1 cellular context compared by ENCODE assay signal in the genomic region with DNA sequence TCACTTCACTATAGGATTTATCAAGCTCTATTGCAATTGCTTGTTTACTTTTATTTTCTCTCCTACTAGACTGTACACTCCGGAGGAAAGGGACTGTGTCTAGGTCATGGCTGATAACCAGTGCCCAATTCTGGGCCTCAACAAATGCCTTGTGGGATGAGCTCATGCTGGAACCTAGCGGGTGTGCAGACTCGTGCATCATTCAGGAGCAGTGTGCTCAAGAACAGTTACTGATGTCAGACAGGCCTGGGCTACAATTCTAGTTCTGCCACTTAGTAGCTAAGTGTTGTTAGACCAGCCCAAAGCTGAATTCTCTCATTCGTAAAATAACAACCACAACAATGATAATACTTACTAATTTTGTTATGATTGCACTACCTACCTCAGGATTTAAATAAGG.
TF ChIP-seq lines count a peak whose summit lies in the region.

No MANE protein-coding gene starts in this region.

TF ChIP-seq in GM12878, 131 proteins besides CTCF, POLR2A, EP300 and RAD21 (continued from another document):
- TF ChIP-seq, protein P1, sequence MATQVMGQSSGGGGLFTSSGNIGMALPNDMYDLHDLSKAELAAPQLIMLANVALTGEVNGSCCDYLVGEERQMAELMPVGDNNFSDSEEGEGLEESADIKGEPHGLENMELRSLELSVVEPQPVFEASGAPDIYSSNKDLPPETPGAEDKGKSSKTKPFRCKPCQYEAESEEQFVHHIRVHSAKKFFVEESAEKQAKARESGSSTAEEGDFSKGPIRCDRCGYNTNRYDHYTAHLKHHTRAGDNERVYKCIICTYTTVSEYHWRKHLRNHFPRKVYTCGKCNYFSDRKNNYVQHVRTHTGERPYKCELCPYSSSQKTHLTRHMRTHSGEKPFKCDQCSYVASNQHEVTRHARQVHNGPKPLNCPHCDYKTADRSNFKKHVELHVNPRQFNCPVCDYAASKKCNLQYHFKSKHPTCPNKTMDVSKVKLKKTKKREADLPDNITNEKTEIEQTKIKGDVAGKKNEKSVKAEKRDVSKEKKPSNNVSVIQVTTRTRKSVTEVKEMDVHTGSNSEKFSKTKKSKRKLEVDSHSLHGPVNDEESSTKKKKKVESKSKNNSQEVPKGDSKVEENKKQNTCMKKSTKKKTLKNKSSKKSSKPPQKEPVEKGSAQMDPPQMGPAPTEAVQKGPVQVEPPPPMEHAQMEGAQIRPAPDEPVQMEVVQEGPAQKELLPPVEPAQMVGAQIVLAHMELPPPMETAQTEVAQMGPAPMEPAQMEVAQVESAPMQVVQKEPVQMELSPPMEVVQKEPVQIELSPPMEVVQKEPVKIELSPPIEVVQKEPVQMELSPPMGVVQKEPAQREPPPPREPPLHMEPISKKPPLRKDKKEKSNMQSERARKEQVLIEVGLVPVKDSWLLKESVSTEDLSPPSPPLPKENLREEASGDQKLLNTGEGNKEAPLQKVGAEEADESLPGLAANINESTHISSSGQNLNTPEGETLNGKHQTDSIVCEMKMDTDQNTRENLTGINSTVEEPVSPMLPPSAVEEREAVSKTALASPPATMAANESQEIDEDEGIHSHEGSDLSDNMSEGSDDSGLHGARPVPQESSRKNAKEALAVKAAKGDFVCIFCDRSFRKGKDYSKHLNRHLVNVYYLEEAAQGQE (IDR thresholded peaks at IDR 0.05; ENCODE audit: low read depth, low read length): no peak
- TF ChIP-seq MXI1 (IDR thresholded peaks at IDR 0.05; ENCODE audit: low read depth, low read length) (no peak), EZH2 (IDR thresholded peaks at IDR 0.05; ENCODE audit: borderline replicate concordance, control insufficient read depth, low read depth, low read length) (no peak), TARDBP (IDR thresholded peaks at IDR 0.05; ENCODE audit: borderline replicate concordance) (no peak), CBX3 (IDR thresholded peaks at IDR 0.05; ENCODE audit: borderline replicate concordance, low read depth) (no peak), JUNB (IDR thresholded peaks at IDR 0.05) (no peak), EGR1 (IDR thresholded peaks at IDR 0.05; ENCODE audit: borderline replicate concordance in 1 of 2, low read depth in 2 of 2, low read length in 2 of 2) (no peak), NR2F1 (conservative IDR thresholded peaks at IDR 0.05) (no peak), IRF4 (IDR thresholded peaks at IDR 0.05; ENCODE audit: low read depth, low read length) (no peak)
- TF ChIP-seq, protein P2, sequence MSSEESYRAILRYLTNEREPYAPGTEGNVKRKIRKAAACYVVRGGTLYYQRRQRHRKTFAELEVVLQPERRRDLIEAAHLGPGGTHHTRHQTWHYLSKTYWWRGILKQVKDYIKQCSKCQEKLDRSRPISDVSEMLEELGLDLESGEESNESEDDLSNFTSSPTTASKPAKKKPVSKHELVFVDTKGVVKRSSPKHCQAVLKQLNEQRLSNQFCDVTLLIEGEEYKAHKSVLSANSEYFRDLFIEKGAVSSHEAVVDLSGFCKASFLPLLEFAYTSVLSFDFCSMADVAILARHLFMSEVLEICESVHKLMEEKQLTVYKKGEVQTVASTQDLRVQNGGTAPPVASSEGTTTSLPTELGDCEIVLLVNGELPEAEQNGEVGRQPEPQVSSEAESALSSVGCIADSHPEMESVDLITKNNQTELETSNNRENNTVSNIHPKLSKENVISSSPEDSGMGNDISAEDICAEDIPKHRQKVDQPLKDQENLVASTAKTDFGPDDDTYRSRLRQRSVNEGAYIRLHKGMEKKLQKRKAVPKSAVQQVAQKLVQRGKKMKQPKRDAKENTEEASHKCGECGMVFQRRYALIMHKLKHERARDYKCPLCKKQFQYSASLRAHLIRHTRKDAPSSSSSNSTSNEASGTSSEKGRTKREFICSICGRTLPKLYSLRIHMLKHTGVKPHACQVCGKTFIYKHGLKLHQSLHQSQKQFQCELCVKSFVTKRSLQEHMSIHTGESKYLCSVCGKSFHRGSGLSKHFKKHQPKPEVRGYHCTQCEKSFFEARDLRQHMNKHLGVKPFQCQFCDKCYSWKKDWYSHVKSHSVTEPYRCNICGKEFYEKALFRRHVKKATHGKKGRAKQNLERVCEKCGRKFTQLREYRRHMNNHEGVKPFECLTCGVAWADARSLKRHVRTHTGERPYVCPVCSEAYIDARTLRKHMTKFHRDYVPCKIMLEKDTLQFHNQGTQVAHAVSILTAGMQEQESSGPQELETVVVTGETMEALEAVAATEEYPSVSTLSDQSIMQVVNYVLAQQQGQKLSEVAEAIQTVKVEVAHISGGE (CRISPR knock-in tag; IDR thresholded peaks at IDR 0.05): no peak
- TF ChIP-seq, protein P3, sequence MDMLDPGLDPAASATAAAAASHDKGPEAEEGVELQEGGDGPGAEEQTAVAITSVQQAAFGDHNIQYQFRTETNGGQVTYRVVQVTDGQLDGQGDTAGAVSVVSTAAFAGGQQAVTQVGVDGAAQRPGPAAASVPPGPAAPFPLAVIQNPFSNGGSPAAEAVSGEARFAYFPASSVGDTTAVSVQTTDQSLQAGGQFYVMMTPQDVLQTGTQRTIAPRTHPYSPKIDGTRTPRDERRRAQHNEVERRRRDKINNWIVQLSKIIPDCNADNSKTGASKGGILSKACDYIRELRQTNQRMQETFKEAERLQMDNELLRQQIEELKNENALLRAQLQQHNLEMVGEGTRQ (IDR thresholded peaks at IDR 0.05; ENCODE audit: borderline replicate concordance, low read depth, low read length): no peak
- TF ChIP-seq, protein P4, sequence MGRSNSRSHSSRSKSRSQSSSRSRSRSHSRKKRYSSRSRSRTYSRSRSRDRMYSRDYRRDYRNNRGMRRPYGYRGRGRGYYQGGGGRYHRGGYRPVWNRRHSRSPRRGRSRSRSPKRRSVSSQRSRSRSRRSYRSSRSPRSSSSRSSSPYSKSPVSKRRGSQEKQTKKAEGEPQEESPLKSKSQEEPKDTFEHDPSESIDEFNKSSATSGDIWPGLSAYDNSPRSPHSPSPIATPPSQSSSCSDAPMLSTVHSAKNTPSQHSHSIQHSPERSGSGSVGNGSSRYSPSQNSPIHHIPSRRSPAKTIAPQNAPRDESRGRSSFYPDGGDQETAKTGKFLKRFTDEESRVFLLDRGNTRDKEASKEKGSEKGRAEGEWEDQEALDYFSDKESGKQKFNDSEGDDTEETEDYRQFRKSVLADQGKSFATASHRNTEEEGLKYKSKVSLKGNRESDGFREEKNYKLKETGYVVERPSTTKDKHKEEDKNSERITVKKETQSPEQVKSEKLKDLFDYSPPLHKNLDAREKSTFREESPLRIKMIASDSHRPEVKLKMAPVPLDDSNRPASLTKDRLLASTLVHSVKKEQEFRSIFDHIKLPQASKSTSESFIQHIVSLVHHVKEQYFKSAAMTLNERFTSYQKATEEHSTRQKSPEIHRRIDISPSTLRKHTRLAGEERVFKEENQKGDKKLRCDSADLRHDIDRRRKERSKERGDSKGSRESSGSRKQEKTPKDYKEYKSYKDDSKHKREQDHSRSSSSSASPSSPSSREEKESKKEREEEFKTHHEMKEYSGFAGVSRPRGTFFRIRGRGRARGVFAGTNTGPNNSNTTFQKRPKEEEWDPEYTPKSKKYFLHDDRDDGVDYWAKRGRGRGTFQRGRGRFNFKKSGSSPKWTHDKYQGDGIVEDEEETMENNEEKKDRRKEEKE (IDR thresholded peaks at IDR 0.05): no peak
- TF ChIP-seq, protein P5, sequence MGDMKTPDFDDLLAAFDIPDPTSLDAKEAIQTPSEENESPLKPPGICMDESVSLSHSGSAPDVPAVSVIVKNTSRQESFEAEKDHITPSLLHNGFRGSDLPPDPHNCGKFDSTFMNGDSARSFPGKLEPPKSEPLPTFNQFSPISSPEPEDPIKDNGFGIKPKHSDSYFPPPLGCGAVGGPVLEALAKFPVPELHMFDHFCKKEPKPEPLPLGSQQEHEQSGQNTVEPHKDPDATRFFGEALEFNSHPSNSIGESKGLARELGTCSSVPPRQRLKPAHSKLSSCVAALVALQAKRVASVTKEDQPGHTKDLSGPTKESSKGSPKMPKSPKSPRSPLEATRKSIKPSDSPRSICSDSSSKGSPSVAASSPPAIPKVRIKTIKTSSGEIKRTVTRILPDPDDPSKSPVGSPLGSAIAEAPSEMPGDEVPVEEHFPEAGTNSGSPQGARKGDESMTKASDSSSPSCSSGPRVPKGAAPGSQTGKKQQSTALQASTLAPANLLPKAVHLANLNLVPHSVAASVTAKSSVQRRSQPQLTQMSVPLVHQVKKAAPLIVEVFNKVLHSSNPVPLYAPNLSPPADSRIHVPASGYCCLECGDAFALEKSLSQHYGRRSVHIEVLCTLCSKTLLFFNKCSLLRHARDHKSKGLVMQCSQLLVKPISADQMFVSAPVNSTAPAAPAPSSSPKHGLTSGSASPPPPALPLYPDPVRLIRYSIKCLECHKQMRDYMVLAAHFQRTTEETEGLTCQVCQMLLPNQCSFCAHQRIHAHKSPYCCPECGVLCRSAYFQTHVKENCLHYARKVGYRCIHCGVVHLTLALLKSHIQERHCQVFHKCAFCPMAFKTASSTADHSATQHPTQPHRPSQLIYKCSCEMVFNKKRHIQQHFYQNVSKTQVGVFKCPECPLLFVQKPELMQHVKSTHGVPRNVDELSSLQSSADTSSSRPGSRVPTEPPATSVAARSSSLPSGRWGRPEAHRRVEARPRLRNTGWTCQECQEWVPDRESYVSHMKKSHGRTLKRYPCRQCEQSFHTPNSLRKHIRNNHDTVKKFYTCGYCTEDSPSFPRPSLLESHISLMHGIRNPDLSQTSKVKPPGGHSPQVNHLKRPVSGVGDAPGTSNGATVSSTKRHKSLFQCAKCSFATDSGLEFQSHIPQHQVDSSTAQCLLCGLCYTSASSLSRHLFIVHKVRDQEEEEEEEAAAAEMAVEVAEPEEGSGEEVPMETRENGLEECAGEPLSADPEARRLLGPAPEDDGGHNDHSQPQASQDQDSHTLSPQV (IDR thresholded peaks at IDR 0.05): no peak
- TF ChIP-seq, protein P6, sequence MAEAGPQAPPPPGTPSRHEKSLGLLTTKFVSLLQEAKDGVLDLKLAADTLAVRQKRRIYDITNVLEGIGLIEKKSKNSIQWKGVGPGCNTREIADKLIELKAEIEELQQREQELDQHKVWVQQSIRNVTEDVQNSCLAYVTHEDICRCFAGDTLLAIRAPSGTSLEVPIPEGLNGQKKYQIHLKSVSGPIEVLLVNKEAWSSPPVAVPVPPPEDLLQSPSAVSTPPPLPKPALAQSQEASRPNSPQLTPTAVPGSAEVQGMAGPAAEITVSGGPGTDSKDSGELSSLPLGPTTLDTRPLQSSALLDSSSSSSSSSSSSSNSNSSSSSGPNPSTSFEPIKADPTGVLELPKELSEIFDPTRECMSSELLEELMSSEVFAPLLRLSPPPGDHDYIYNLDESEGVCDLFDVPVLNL (IDR thresholded peaks at IDR 0.05; ENCODE audit: low read depth, low read length): no peak
- TF ChIP-seq, protein P7, sequence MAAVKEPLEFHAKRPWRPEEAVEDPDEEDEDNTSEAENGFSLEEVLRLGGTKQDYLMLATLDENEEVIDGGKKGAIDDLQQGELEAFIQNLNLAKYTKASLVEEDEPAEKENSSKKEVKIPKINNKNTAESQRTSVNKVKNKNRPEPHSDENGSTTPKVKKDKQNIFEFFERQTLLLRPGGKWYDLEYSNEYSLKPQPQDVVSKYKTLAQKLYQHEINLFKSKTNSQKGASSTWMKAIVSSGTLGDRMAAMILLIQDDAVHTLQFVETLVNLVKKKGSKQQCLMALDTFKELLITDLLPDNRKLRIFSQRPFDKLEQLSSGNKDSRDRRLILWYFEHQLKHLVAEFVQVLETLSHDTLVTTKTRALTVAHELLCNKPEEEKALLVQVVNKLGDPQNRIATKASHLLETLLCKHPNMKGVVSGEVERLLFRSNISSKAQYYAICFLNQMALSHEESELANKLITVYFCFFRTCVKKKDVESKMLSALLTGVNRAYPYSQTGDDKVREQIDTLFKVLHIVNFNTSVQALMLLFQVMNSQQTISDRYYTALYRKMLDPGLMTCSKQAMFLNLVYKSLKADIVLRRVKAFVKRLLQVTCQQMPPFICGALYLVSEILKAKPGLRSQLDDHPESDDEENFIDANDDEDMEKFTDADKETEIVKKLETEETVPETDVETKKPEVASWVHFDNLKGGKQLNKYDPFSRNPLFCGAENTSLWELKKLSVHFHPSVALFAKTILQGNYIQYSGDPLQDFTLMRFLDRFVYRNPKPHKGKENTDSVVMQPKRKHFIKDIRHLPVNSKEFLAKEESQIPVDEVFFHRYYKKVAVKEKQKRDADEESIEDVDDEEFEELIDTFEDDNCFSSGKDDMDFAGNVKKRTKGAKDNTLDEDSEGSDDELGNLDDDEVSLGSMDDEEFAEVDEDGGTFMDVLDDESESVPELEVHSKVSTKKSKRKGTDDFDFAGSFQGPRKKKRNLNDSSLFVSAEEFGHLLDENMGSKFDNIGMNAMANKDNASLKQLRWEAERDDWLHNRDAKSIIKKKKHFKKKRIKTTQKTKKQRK (IDR thresholded peaks at IDR 0.05; ENCODE audit: low read depth, low read length): no peak
- TF ChIP-seq, protein P8, sequence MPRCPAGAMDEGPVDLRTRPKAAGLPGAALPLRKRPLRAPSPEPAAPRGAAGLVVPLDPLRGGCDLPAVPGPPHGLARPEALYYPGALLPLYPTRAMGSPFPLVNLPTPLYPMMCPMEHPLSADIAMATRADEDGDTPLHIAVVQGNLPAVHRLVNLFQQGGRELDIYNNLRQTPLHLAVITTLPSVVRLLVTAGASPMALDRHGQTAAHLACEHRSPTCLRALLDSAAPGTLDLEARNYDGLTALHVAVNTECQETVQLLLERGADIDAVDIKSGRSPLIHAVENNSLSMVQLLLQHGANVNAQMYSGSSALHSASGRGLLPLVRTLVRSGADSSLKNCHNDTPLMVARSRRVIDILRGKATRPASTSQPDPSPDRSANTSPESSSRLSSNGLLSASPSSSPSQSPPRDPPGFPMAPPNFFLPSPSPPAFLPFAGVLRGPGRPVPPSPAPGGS (IDR thresholded peaks at IDR 0.05; ENCODE audit: borderline replicate concordance, insufficient read depth, low read depth, low read length, poor library complexity, severe bottlenecking): no peak
TF ChIP-seq in GM12878: peak in this region for 0.
